In the genomic region with DNA sequence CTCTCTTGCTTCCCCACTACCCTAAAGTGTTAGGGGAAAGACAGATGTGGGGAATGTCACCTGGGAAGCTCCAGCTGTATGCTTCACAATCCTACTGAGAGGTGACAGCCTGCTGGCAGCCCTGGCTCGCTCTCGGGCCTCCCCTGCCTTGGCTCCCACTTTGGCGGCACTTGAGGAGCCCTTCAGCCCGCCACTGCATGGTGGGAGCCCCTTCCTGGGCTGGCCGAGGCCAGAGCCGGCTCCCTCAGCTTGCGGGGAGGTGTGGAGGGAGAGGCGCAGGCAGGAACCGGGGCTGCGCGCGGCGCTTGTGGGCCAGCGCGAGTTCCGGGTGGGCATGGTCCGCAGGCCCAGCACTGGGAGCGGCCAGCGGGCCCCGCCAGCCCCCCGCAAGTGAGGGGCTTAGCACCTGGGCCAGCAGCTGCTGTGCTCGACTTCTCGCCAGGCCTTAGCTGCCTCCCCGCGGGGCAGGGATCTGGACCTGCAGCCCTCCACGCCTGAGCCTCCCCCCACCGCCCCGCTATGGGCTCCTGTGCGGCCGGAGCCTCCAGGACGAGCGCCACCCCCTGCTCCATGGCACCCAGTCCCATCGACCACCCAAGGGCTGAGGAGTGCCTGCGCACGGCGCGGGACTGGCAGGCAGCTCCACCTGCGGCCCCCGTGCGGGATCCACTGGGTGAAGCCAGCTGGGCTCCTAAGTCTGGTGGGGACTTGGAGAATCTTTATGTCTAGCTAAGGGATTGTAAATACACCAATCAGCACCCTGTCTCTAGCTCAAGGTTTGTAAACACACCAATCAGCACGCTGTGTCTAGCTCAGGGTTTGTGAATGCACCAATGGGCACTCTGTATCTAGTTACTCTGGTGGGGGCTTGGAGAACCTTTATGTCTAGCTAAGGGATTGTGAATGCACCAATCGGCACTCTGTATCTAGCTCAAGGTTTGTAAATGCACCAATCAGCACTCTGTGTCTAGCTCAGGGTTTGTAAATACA, we compare ENCODE assay signal across 11 cellular contexts. TPM values are rescaled to one million over a fixed set of nuclear protein-coding genes. Genes with fewer than 3 reads are reported as not detected.
DNase-seq lines count a peak whose midpoint lies in the region; ATAC-seq and TF ChIP-seq lines count a peak whose summit lies in the region.
"Not testable (repeated sequence)": the region's sequence is repeated elsewhere in the genome, so short reads cannot be mapped to it uniquely, and the experiment has no call there.
"Had no signal": no experiment of that assay in that cellular context is flagged by ENCODE, and none has a peak within 500 bp of the region (broad histone marks: within the 10 kb centered on the region; RNA-seq: fewer than 3 reads in every experiment).

No MANE protein-coding gene starts in this region.

- intact Hi-C loops in lower lobe of right lung (cut with DNase I); upper lobe of right lung (cut with DNase I): not testable (repeated sequence)
- intact Hi-C loops in psoas muscle (cut with DNase I): loop anchor here in 1 of 2 donors (5.0 kb wide), 1 partner anchor 270 kb away; no protein-coding TSS in a partner anchor

- not testable (repeated sequence) for H3K36me3 Mint-ChIP-seq in chondrocyte (ENCODE audit: low read depth); glutamatergic neuron (ENCODE audit: unreplicated experiment)

- H3K4me1 Mint-ChIP-seq in chondrocyte (ENCODE audit: low read depth): peaks cover 58% of the 10 kb centered on the region
- not testable (repeated sequence) for H3K4me1 Mint-ChIP-seq in glutamatergic neuron (ENCODE audit: low read depth, unreplicated experiment)

- H3K27ac Mint-ChIP-seq in chondrocyte (ENCODE audit: unreplicated experiment): peak overlapping the region; percentile 22
- not testable (repeated sequence) for H3K27ac Mint-ChIP-seq in glutamatergic neuron (ENCODE audit: unreplicated experiment)

- TF ChIP-seq CTCF in WERI-Rb-1 (IDR thresholded peaks at IDR 0.05; ENCODE audit: low read depth, low read length); chondrocyte (IDR thresholded peaks at IDR 0.05); glutamatergic neuron (IDR thresholded peaks at IDR 0.05; ENCODE audit: partially characterized antibody, unreplicated experiment); lower lobe of right lung (IDR thresholded peaks at IDR 0.05); psoas muscle (IDR thresholded peaks at IDR 0.05); upper lobe of right lung (IDR thresholded peaks at IDR 0.05): not testable (repeated sequence)

- H3K4me2 ChIP-seq in GM23248 (ENCODE audit: unreplicated experiment): not testable (repeated sequence)

- not testable (repeated sequence) for H3K4me3 Mint-ChIP-seq in chondrocyte (ENCODE audit: unreplicated experiment); glutamatergic neuron (ENCODE audit: unreplicated experiment)

- H3K9me3 ChIP-seq in GM23248 (ENCODE audit: low read depth); WERI-Rb-1 (ENCODE audit: severe bottlenecking); lower lobe of right lung; psoas muscle; subcutaneous abdominal adipose tissue (ENCODE audit: control insufficient read depth in 5 of 5, low read length in 5 of 5); upper lobe of right lung: not testable (repeated sequence)

- not testable (repeated sequence) for DNase-seq in GM23248; WERI-Rb-1; chondrocyte (ENCODE audit: low spot score); lower lobe of right lung; psoas muscle; upper lobe of right lung
- peak; percentile 13 for DNase-seq in glutamatergic neuron

- H3K4me3 ChIP-seq in GM23248; WERI-Rb-1 (ENCODE audit: low read depth, low read length); lower lobe of right lung; psoas muscle; subcutaneous abdominal adipose tissue (ENCODE audit: low read depth in 1 of 5, low read length in 5 of 5); upper lobe of right lung: not testable (repeated sequence)

- H3K27me3 Mint-ChIP-seq in chondrocyte (ENCODE audit: low read depth); glutamatergic neuron (ENCODE audit: unreplicated experiment): not testable (repeated sequence)

- H4K20me1 ChIP-seq in GM23248 (ENCODE audit: insufficient read depth): not testable (repeated sequence)

- H3K79me2 ChIP-seq in GM23248 (ENCODE audit: insufficient read depth): not testable (repeated sequence)

- H3K36me3 ChIP-seq in GM23248 (ENCODE audit: low read depth); WERI-Rb-1; lower lobe of right lung; psoas muscle (ENCODE audit: insufficient read depth in 1 of 2, low read depth in 1 of 2); subcutaneous abdominal adipose tissue (ENCODE audit: control insufficient read depth in 5 of 5, insufficient read depth in 5 of 5, low read length in 5 of 5); upper lobe of right lung: not testable (repeated sequence)

- H3K9me2 ChIP-seq in GM23248 (ENCODE audit: insufficient read depth): not testable (repeated sequence)

- peaks cover 26% of the 10 kb centered on the region for H3F3A ChIP-seq in GM23248 (ENCODE audit: insufficient read depth)

- 80 to 92% methylated on average over 17 to 38 of the region's 42 CpGs for WGBS in GM23248 (ENCODE audit: low coverage in 1 of 2, low lambda C conversion rate in 2 of 2, missing lambda C conversion rate in 2 of 2), 2 experiments
- WGBS in psoas muscle, 3 donors: 90 to 91% (median 91%) methylated on average over 41 to 42 of the region's 42 CpGs

- not testable (repeated sequence) for H3K9ac ChIP-seq in GM23248
- peak overlapping the region in 1 of 5 donors; percentile 25 for H3K9ac ChIP-seq in subcutaneous abdominal adipose tissue (ENCODE audit: low read length in 5 of 5)

- in situ Hi-C loops in GM23248 (cut with MboI): not testable (repeated sequence)

- H3K27me3 ChIP-seq in GM23248 (replicated peaks; ENCODE audit: insufficient read depth); WERI-Rb-1 (ENCODE audit: insufficient read depth, low read depth, severe bottlenecking); lower lobe of right lung (ENCODE audit: low read depth); psoas muscle (ENCODE audit: insufficient read depth in 3 of 3, low read length in 2 of 3); subcutaneous abdominal adipose tissue (ENCODE audit: control insufficient read depth in 5 of 5, insufficient read depth in 4 of 5, low read length in 5 of 5); upper lobe of right lung: not testable (repeated sequence)

- not testable (repeated sequence) for H3K9me3 Mint-ChIP-seq in chondrocyte (ENCODE audit: low read depth); glutamatergic neuron (ENCODE audit: unreplicated experiment)

- peaks cover 35% of the 10 kb centered on the region for H3K4me1 ChIP-seq in GM23248 (ENCODE audit: insufficient read depth)
- peaks cover 47% of the 10 kb centered on the region for H3K4me1 ChIP-seq in lower lobe of right lung
- H3K4me1 ChIP-seq in psoas muscle: not testable (repeated sequence)
- peaks cover 17 to 59% (median 49%) of the 10 kb centered on the region in 5 donors for H3K4me1 ChIP-seq in subcutaneous abdominal adipose tissue (ENCODE audit: control insufficient read depth in 5 of 5, insufficient read depth in 5 of 5, low read length in 5 of 5)
- peaks cover 53% of the 10 kb centered on the region for H3K4me1 ChIP-seq in upper lobe of right lung

- H3K27ac ChIP-seq in GM23248: peak overlapping the region; percentile 57
- H3K27ac ChIP-seq in WERI-Rb-1: peak overlapping the region; percentile 71
- peak overlapping the region; percentile 61 for H3K27ac ChIP-seq in lower lobe of right lung
- H3K27ac ChIP-seq in psoas muscle: peak overlapping the region; percentile 16
- peak overlapping the region; percentile 94 for H3K27ac ChIP-seq in subcutaneous abdominal adipose tissue (ENCODE audit: low read depth, low read length)
- peak overlapping the region; percentile 80 for H3K27ac ChIP-seq in upper lobe of right lung

- not testable (repeated sequence) for H2AFZ ChIP-seq in GM23248

- not testable (repeated sequence) for ATAC-seq in lower lobe of right lung, psoas muscle, upper lobe of right lung

RNA-seq across cellular contexts. Expression of a gene that starts 29.8 kb away (rescaled TPM):
- total RNA-seq in GM23248 (2014; rRNA removed; shearing (Covaris generic)): not detected in 2 replicates
- polyA plus RNA-seq in GM23248 (2016; fragmentation: Nextera tagmentation; extraction: Ambion mirVana) (not detected in 2 replicates), psoas muscle (under 1 TPM in 1 of 3 donors, not detected in 2; 0.16 TPM)
- total RNA-seq in chondrocyte (0.12 to 0.46 TPM in 2 of 3 replicates, not detected in the other), glutamatergic neuron (ENCODE audit: unreplicated experiment) (0.83 TPM), lower lobe of right lung (not detected), psoas muscle (1 to 10 TPM in 1 of 4 donors, under 1 TPM in 1, not detected in 2; 0.08 to 1.1 TPM), upper lobe of right lung (not detected)
- total RNA-seq: Calu3 had no signal
- polyA plus RNA-seq: BJ; CD4-positive, alpha-beta memory T cell had no signal

RNA-seq across cellular contexts. Expression of a gene that starts 58.0 kb away (rescaled TPM):
- total RNA-seq in GM23248 (2014; rRNA removed; shearing (Covaris generic)): 55.3 and 74.7 TPM in 2 replicates
- polyA plus RNA-seq in GM23248 (2016; fragmentation: Nextera tagmentation; extraction: Ambion mirVana) (52.9 and 58.0 TPM in 2 replicates), psoas muscle (10 to 100 TPM in 1 of 3 donors, 1 to 10 TPM in 2; 6.7 to 10.2 (median 7.5) TPM)
- total RNA-seq in chondrocyte (38.8 to 44.3 TPM (median 40.0 TPM) in 3 replicates), glutamatergic neuron (ENCODE audit: unreplicated experiment) (27.6 TPM), lower lobe of right lung (79.4 TPM), psoas muscle (10 to 100 TPM; 15.0 to 22.6 (median 15.6) TPM), upper lobe of right lung (82.9 TPM)

Comparison
In these comparisons a context has a peak if more than half of its experiments do, and no peak if none do; other contexts are left out.
1. H3K27ac ChIP-seq: peak in every context shown above with its lines; median percentile 94 in subcutaneous abdominal adipose tissue; 80 in upper lobe of right lung; 71 in WERI-Rb-1; 61 in lower lobe of right lung; 57 in GM23248; 16 in psoas muscle.